In genomic region chr2:15170068-15170775, GRCh38 we compare ENCODE assay signal across 13 cellular contexts.
DNase-seq lines count a peak whose midpoint lies in the region; ATAC-seq, FAIRE-seq and TF ChIP-seq lines count a peak whose summit lies in the region.
"Had no signal": no experiment of that assay in that cellular context is flagged by ENCODE, and none has a peak within 500 bp of the region (broad histone marks: within the 10 kb centered on the region; RNA-seq: fewer than 3 reads in every experiment).

No MANE protein-coding gene starts in this region.

- no peaks in the 10 kb centered on the region for H3K79me2 ChIP-seq in osteoblast (ENCODE audit: insufficient read depth, low read length)

- no TSS peak for BruUV-seq in Caco-2 (replicated peaks; lab: Mats Ljungman, UMichigan)

- H3K36me3 ChIP-seq in Caco-2 (ENCODE audit: control insufficient read depth, insufficient read depth, low read length): no peaks in the 10 kb centered on the region
- H3K36me3 ChIP-seq in osteoblast (ENCODE audit: insufficient read depth, low read length): no peaks in the 10 kb centered on the region
- peaks cover 0 to 6% (median 0%) of the 10 kb centered on the region in 3 donors for H3K36me3 ChIP-seq in pancreas

- H3K27me3 ChIP-seq in Caco-2 (replicated peaks; ENCODE audit: control insufficient read depth, insufficient read depth, low read length): no peaks in the 10 kb centered on the region
- no peaks in the 10 kb centered on the region for H3K27me3 ChIP-seq in foreskin keratinocyte
- H3K27me3 ChIP-seq in osteoblast (ENCODE audit: insufficient read depth, low read length): no peaks in the 10 kb centered on the region
- no peaks in the 10 kb centered on the region for H3K27me3 ChIP-seq in pancreas

- H4K20me1 ChIP-seq in osteoblast (ENCODE audit: insufficient read depth, low read length): no peaks in the 10 kb centered on the region

- H3K4me3 ChIP-seq in Caco-2 (ENCODE audit: low read depth, low read length): no peak overlapping the region
- peak overlapping the region; percentile 51 for H3K4me3 ChIP-seq in WI38 (ENCODE audit: low read depth, low read length)
- peak overlapping the region; percentile 52 for H3K4me3 ChIP-seq in osteoblast (ENCODE audit: insufficient read depth, low read length)
- no peak overlapping the region for H3K4me3 ChIP-seq in pancreas
- H3K4me3 ChIP-seq: psoas muscle had no signal

- peak overlapping the region; percentile 93 for H3K27ac Mint-ChIP-seq in Caco-2 (ENCODE audit: unreplicated experiment)
- H3K27ac Mint-ChIP-seq in activated naive CD4-positive, alpha-beta T cell treated with anti-CD3 and anti-CD28 coated beads, Interleukin-2, amount 10 ng/mL, durations not matched to agents 7 days and 5 days: no peak overlapping the region
- H3K27ac Mint-ChIP-seq: activated CD8-positive, alpha-beta memory T cell treated with anti-CD3 and anti-CD28 coated beads, Interleukin-2, amount 10 ng/mL, durations not matched to agents 7 days and 5 days had no signal

- H3K27ac ChIP-seq in foreskin keratinocyte: peak overlapping the region; percentile 0
- H3K27ac ChIP-seq in osteoblast (ENCODE audit: low read depth, low read length): peak overlapping the region; percentile 88
- H3K27ac ChIP-seq in pancreas: no peak overlapping the region
- H3K27ac ChIP-seq: psoas muscle had no signal

- peaks cover 15% of the 10 kb centered on the region for H3K4me1 ChIP-seq in Caco-2
- peaks cover 12% of the 10 kb centered on the region for H3K4me1 ChIP-seq in foreskin keratinocyte
- peaks cover 23% of the 10 kb centered on the region for H3K4me1 ChIP-seq in osteoblast (ENCODE audit: insufficient read depth, low read length)
- no peaks in the 10 kb centered on the region for H3K4me1 ChIP-seq in pancreas
- H3K4me1 ChIP-seq: psoas muscle had no signal

- H2AFZ ChIP-seq in osteoblast (ENCODE audit: low read length): peak overlapping the region; percentile 18

- ATAC-seq in foreskin keratinocyte (peak; percentile 77), HG03457 (IDR thresholded peaks at IDR 0.05; ENCODE audit: unreplicated experiment) (no peak), pancreas (no peak), HG03280 (IDR thresholded peaks at IDR 0.05; ENCODE audit: unreplicated experiment) (no peak)
- ATAC-seq: activated CD8-positive, alpha-beta memory T cell treated with anti-CD3 and anti-CD28 coated beads, Interleukin-2, amount 10 ng/mL, durations not matched to agents 7 days and 5 days had no signal

- no peaks in the 10 kb centered on the region for H3K9me3 ChIP-seq in Caco-2
- H3K9me3 ChIP-seq in osteoblast (ENCODE audit: low read depth, low read length): no peaks in the 10 kb centered on the region
- no peaks in the 10 kb centered on the region for H3K9me3 ChIP-seq in pancreas
- H3K9me3 ChIP-seq: psoas muscle had no signal

- intact Hi-C loops in Caco-2 (cut with micrococcal nuclease; ENCODE audit: unreplicated experiment) (no loop called here), pancreas (cut with DNase I) (no loop called here)

- no peak for FAIRE-seq in pancreas (lab: Jason Lieb, UNC)

- TF ChIP-seq CTCF in Caco-2 (IDR thresholded peaks at IDR 0.05; ENCODE audit: insufficient read depth in 1 of 2, low read depth in 1 of 2, low read length in 1 of 2, severe bottlenecking in 1 of 2, unreplicated experiment in 1 of 2) (no peak), WI38 (IDR thresholded peaks at IDR 0.05; ENCODE audit: low read depth, low read length) (no peak), foreskin keratinocyte (conservative IDR thresholded peaks at IDR 0.05) (no peak), osteoblast (IDR thresholded peaks at IDR 0.05; ENCODE audit: extremely low read depth, low read depth, low read length) (no peak), pancreas (IDR thresholded peaks at IDR 0.05) (no peak)

- H3K27me3 Mint-ChIP-seq in Caco-2 (ENCODE audit: insufficient read depth, unreplicated experiment): no peaks in the 10 kb centered on the region
- no peaks in the 10 kb centered on the region for H3K27me3 Mint-ChIP-seq in activated naive CD4-positive, alpha-beta T cell treated with anti-CD3 and anti-CD28 coated beads, Interleukin-2, amount 10 ng/mL, durations not matched to agents 7 days and 5 days
- H3K27me3 Mint-ChIP-seq: activated CD8-positive, alpha-beta memory T cell treated with anti-CD3 and anti-CD28 coated beads, Interleukin-2, amount 10 ng/mL, durations not matched to agents 7 days and 5 days had no signal

- no peak overlapping the region for H3K4me3 Mint-ChIP-seq in Caco-2 (ENCODE audit: unreplicated experiment)
- H3K4me3 Mint-ChIP-seq in activated naive CD4-positive, alpha-beta T cell treated with anti-CD3 and anti-CD28 coated beads, Interleukin-2, amount 10 ng/mL, durations not matched to agents 7 days and 5 days: no peak overlapping the region
- H3K4me3 Mint-ChIP-seq: activated CD8-positive, alpha-beta memory T cell treated with anti-CD3 and anti-CD28 coated beads, Interleukin-2, amount 10 ng/mL, durations not matched to agents 7 days and 5 days had no signal

- H3K9me3 Mint-ChIP-seq in Caco-2 (ENCODE audit: unreplicated experiment): peaks cover 9% of the 10 kb centered on the region
- H3K9me3 Mint-ChIP-seq in activated naive CD4-positive, alpha-beta T cell treated with anti-CD3 and anti-CD28 coated beads, Interleukin-2, amount 10 ng/mL, durations not matched to agents 7 days and 5 days: no peaks in the 10 kb centered on the region

- H3K4me1 Mint-ChIP-seq in Caco-2 (ENCODE audit: low read depth, unreplicated experiment): peaks cover 24% of the 10 kb centered on the region
- H3K4me1 Mint-ChIP-seq in activated naive CD4-positive, alpha-beta T cell treated with anti-CD3 and anti-CD28 coated beads, Interleukin-2, amount 10 ng/mL, durations not matched to agents 7 days and 5 days: peaks cover 5% of the 10 kb centered on the region

- no peak for DNase-seq in Caco-2
- DNase-seq in foreskin keratinocyte: peak in 1 of 2 donors; percentile 8
- peak; percentile 77 for DNase-seq in osteoblast (ENCODE audit: insufficient read length, low spot score, missing footprints)
- DNase-seq in activated naive CD4-positive, alpha-beta T cell treated with anti-CD3 and anti-CD28 coated beads, Interleukin-2, amount 10 ng/mL, durations not matched to agents 7 days and 5 days: no peak
- DNase-seq in pancreas: no peak
- DNase-seq: activated CD8-positive, alpha-beta memory T cell treated with anti-CD3 and anti-CD28 coated beads, Interleukin-2, amount 10 ng/mL, durations not matched to agents 7 days and 5 days; central memory CD4-positive, alpha-beta T cell; hypothalamus; NCI-H69; psoas muscle had no signal

- CTCF ChIA-PET in Caco-2 (lab: Charles Lee): no interaction called here
- CTCF ChIA-PET in activated naive CD4-positive, alpha-beta T cell treated with anti-CD3 and anti-CD28 coated beads, Interleukin-2, amount 10 ng/mL, durations not matched to agents 7 days and 5 days (lab: Charles Lee): no interaction called here

- peaks cover 9% of the 10 kb centered on the region for H3K36me3 Mint-ChIP-seq in Caco-2 (ENCODE audit: insufficient read depth, unreplicated experiment)
- peaks cover 2% of the 10 kb centered on the region for H3K36me3 Mint-ChIP-seq in activated naive CD4-positive, alpha-beta T cell treated with anti-CD3 and anti-CD28 coated beads, Interleukin-2, amount 10 ng/mL, durations not matched to agents 7 days and 5 days

- POLR2A ChIA-PET in Caco-2 (lab: Charles Lee): interaction anchor here (0.6 kb wide), 1 partner anchor 84 kb away, joined by 3 read pairs; no protein-coding TSS in a partner anchor

- peak overlapping the region; percentile 84 for H3K4me2 ChIP-seq in osteoblast (ENCODE audit: insufficient read depth, low read length)

- 73 to 86% methylated on average over 11 of the region's 11 CpGs for WGBS in pancreas, 2 donors

Comparison
In these comparisons a context has a peak if more than half of its experiments do, and no peak if none do; other contexts are left out.
1. H3K4me3 ChIP-seq: peak in WI38 (single experiment) and osteoblast (single experiment); none in Caco-2 (single experiment) and pancreas (0 of 4).
2. H3K27ac ChIP-seq: peak in foreskin keratinocyte (single experiment) and osteoblast (single experiment); none in pancreas (0 of 4).